In genomic region chr12:100141998-100142850, GRCh38 we compare ENCODE assay signal across 1 cellular context.
A peak's percentile ranks its signal among the peaks of the same experiment; 100 is the strongest.
TF ChIP-seq lines count a peak whose summit lies in the region.

No MANE protein-coding gene starts in this region.

TF ChIP-seq in GM12878, 131 proteins besides CTCF, POLR2A, EP300 and RAD21:
- TF ChIP-seq IKZF2 (IDR thresholded peaks at IDR 0.05) (peak; percentile 14 to 39; a peak in 3 of 4 replicates), BCL3 (IDR thresholded peaks at IDR 0.05; ENCODE audit: borderline replicate concordance, insufficient read depth, low read depth, low read length, poor library complexity, severe bottlenecking) (peak; percentile 39), RUNX3 (IDR thresholded peaks at IDR 0.05; ENCODE audit: low read length) (0 out of 2 replicates have a peak, but pooled peaks have one; percentile 9), DPF2 (IDR thresholded peaks at IDR 0.05) (peak; percentile 75), RB1 (IDR thresholded peaks at IDR 0.05; ENCODE audit: borderline replicate concordance) (peak; percentile 22; the same call in 1 of the 2 replicates), RAD51 (IDR thresholded peaks at IDR 0.05) (no peak), MTA2 (IDR thresholded peaks at IDR 0.05; ENCODE audit: low read depth) (no peak), BACH1 (IDR thresholded peaks at IDR 0.05; ENCODE audit: borderline replicate concordance) (0 out of 2 replicates have a peak, but pooled peaks have one; percentile 15), HCFC1 (IDR thresholded peaks at IDR 0.05; ENCODE audit: low read length) (0 out of 2 replicates have a peak, but pooled peaks have one; percentile 25), TCF3 (IDR thresholded peaks at IDR 0.05; ENCODE audit: borderline replicate concordance, insufficient read depth, low read depth, low read length) (0 out of 2 replicates have a peak, but pooled peaks have one; percentile 51), POLR2AphosphoS2 (IDR thresholded peaks at IDR 0.05; ENCODE audit: low read depth, low read length) (peak; percentile 48; the same call in 1 of the 2 replicates), POU2F2 (IDR thresholded peaks at IDR 0.05; ENCODE audit: borderline replicate concordance, low read depth, low read length) (peak; percentile 86; the same call in 2 of the 3 replicates), SRF (IDR thresholded peaks at IDR 0.05; ENCODE audit: low read depth in 2 of 2, low read length in 2 of 2) (no peak), TAF1 (IDR thresholded peaks at IDR 0.05; ENCODE audit: borderline replicate concordance, low read depth, low read length) (peak; percentile 92), LARP7 (IDR thresholded peaks at IDR 0.05) (peak; percentile 78), PRDM15 (CRISPR knock-in tag; IDR thresholded peaks at IDR 0.05) (0 out of 2 replicates have a peak, but pooled peaks have one; percentile 20), NR2C1 (IDR thresholded peaks at IDR 0.05) (peak; percentile 60), PBX3 (IDR thresholded peaks at IDR 0.05; ENCODE audit: insufficient replicate concordance, low read depth, low read length) (no peak), RBBP5 (conservative IDR thresholded peaks at IDR 0.05) (0 out of 2 replicates have a peak, but pooled peaks have one; percentile 51), SKIL (IDR thresholded peaks at IDR 0.05; ENCODE audit: low read depth, poor library complexity, severe bottlenecking) (no peak), CHD1 (IDR thresholded peaks at IDR 0.05; ENCODE audit: low read depth, low read length) (0 out of 2 replicates have a peak, but pooled peaks have one; percentile 58), IKZF1 (conservative IDR thresholded peaks at IDR 0.05) (peak; percentile 80), MAX (IDR thresholded peaks at IDR 0.05; ENCODE audit: low read depth, low read length) (peak; percentile 26; the same call in 1 of the 2 replicates), WRNIP1 (IDR thresholded peaks at IDR 0.05; ENCODE audit: borderline replicate concordance, low read depth, low read length) (no peak), HDAC2 (IDR thresholded peaks at IDR 0.05) (no peak), ASH2L (IDR thresholded peaks at IDR 0.05; ENCODE audit: borderline replicate concordance, low read depth) (0 out of 2 replicates have a peak, but pooled peaks have one; percentile 78), GATAD2B (conservative IDR thresholded peaks at IDR 0.05; ENCODE audit: low read depth) (peak; percentile 95), POLR2AphosphoS5 (IDR thresholded peaks at IDR 0.05; ENCODE audit: low read length) (peak; percentile 78; the same call in 1 of the 2 replicates), ESRRA (IDR thresholded peaks at IDR 0.05; ENCODE audit: low read length) (peak; percentile 50; the same call in 1 of the 2 replicates), BRCA1 (IDR thresholded peaks at IDR 0.05; ENCODE audit: low read depth, low read length) (no peak), HDGF (IDR thresholded peaks at IDR 0.05) (no peak), BHLHE40 (IDR thresholded peaks at IDR 0.05; ENCODE audit: borderline replicate concordance in 1 of 2, low read depth in 2 of 2, low read length in 1 of 2) (peak in 1 of 2 experiments; percentile 75; a peak in 3 of 4 replicates), CREB1 (IDR thresholded peaks at IDR 0.05; ENCODE audit: low read depth) (no peak; the same call in 1 of the 2 replicates), NKRF (conservative IDR thresholded peaks at IDR 0.05) (peak; percentile 53), YY1 (IDR thresholded peaks at IDR 0.05; ENCODE audit: low read depth, low read length) (peak; percentile 97), USF1 (IDR thresholded peaks at IDR 0.05; ENCODE audit: borderline replicate concordance, extremely low read length, insufficient read depth, low read depth, low read length) (no peak), NR2F1 (conservative IDR thresholded peaks at IDR 0.05) (peak; percentile 98)
